Comparison of ENCODE assay signal across 13 cellular contexts in the genomic region with DNA sequence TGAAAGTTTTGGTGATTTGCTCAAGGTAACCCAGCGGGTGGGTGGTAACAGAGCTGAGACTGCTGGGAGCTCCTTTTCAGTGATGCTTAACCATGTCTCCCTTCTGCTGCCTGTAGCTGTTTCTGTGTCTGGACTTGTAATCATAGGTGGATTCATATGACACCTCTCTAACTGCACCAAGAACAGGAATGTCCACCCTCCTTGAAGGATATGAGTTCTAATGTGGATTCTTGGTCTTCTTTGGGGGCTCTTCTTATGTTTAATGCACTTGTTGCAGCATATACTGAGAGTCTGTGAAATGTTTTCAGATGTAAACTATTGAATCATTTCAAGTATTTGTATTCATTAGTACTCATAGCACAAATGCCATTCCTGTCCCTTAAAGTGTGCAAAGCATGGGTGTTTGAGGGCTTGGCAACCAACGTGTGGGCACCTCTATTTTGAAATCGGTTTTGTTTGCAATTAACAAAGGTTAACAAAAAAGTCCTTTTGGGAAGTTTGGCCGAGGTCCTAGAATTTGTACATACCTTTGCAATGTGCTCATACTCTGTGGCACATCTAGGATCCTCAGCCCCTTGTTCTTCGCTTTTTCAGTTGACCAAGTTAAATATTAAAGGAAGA.
DNase-seq lines count a peak whose midpoint lies in the region; ATAC-seq and TF ChIP-seq lines count a peak whose summit lies in the region.
"Had no signal": no experiment of that assay in that cellular context is flagged by ENCODE, and none has a peak within 500 bp of the region (broad histone marks: within the 10 kb centered on the region; RNA-seq: fewer than 3 reads in every experiment).

No MANE protein-coding gene starts in this region.

- 47% methylated on average over 5 of the region's 5 CpGs for WGBS in lower leg skin, 2 donors

- peak; percentile 92 to 96 for ATAC-seq in lower lobe of right lung
- no peak for ATAC-seq in HG03280 (IDR thresholded peaks at IDR 0.05; ENCODE audit: unreplicated experiment)

- H3K27me3 ChIP-seq in lower lobe of right lung (ENCODE audit: low read depth) (no peaks in the 10 kb centered on the region), colonic mucosa (no peaks in the 10 kb centered on the region)

- H3K4me1 ChIP-seq in lower lobe of right lung (peaks cover 11% of the 10 kb centered on the region), colonic mucosa (no peaks in the 10 kb centered on the region)

- DNase-seq in AG20443 (ENCODE audit: low spot score) = peak; percentile 39
- DNase-seq in NCI-H2029 (lab: John Stamatoyannopoulos, UW) = peak; percentile 57
- peak; percentile 68 for DNase-seq in choroid plexus epithelial cell (ENCODE audit: low read depth)
- DNase-seq in lower lobe of right lung = no peak
- no peak for DNase-seq in stimulated activated CD4-positive, alpha-beta T cell treated with anti-CD3 and anti-CD28 coated beads, Interleukin-12 subunit alpha, Interleukin-12 subunit beta, amount 100 ng/mL, for 4 hours
- no peak for DNase-seq in lower leg skin (ENCODE audit: low spot score in 2 of 2)
- no peak for DNase-seq in colonic mucosa
- DNase-seq: activated T-cell treated with anti-CD3 and anti-CD28 coated beads, Interleukin-2, amount 50 U/mL, for 24 hours; central memory CD4-positive, alpha-beta T cell; head of caudate nucleus; NCI-H2081 had no signal

- no peak overlapping the region for H3K9ac ChIP-seq in colonic mucosa (ENCODE audit: low read depth in 2 of 2, low read length in 2 of 2)

- H3K4me3 ChIP-seq in choroid plexus epithelial cell (ENCODE audit: low read depth, low read length) (no peak overlapping the region), lower lobe of right lung (no peak overlapping the region), lower leg skin (ENCODE audit: low read depth, poor library complexity, severe bottlenecking) (no peak overlapping the region), colonic mucosa (no peak overlapping the region)

- H3K36me3 ChIP-seq in lower lobe of right lung (no peaks in the 10 kb centered on the region), colonic mucosa (no peaks in the 10 kb centered on the region)

- H3K9me3 ChIP-seq in lower lobe of right lung (no peaks in the 10 kb centered on the region), colonic mucosa (no peaks in the 10 kb centered on the region)

- intact Hi-C loops in lower lobe of right lung (cut with DNase I) (no loop called here), lower leg skin (cut with DNase I; ENCODE audit: low total_unique reads) (no loop called here), colonic mucosa (cut with DNase I) (no loop called here)

- H3K27ac ChIP-seq in lower lobe of right lung (peak overlapping the region; percentile 46), colonic mucosa (no peak overlapping the region)
- H3K27ac ChIP-seq: VCaP had no signal

- no peak for TF ChIP-seq POLR2A in lower leg skin (IDR thresholded peaks at IDR 0.05)

- no peak for TF ChIP-seq CTCF in choroid plexus epithelial cell (conservative IDR thresholded peaks at IDR 0.05; ENCODE audit: low read depth, low read length)
- TF ChIP-seq CTCF in lower lobe of right lung (IDR thresholded peaks at IDR 0.05) = no peak
- TF ChIP-seq CTCF in lower leg skin (IDR thresholded peaks at IDR 0.05) = no peak
- no peak for TF ChIP-seq CTCF in colonic mucosa (IDR thresholded peaks at IDR 0.05)

Comparison
In these comparisons a context has a peak if more than half of its experiments do, and no peak if none do; other contexts are left out.
1. DNase-seq: peak in AG20443 (single experiment), NCI-H2029 (single experiment) and choroid plexus epithelial cell (single experiment); none in lower lobe of right lung (single experiment), stimulated activated CD4-positive, alpha-beta T cell treated with anti-CD3 and anti-CD28 coated beads, Interleukin-12 subunit alpha, Interleukin-12 subunit beta, amount 100 ng/mL, for 4 hours (single experiment), lower leg skin (0 of 2) and colonic mucosa (single experiment).